ENCODE assay signal across 9 cellular contexts in the genomic region with DNA sequence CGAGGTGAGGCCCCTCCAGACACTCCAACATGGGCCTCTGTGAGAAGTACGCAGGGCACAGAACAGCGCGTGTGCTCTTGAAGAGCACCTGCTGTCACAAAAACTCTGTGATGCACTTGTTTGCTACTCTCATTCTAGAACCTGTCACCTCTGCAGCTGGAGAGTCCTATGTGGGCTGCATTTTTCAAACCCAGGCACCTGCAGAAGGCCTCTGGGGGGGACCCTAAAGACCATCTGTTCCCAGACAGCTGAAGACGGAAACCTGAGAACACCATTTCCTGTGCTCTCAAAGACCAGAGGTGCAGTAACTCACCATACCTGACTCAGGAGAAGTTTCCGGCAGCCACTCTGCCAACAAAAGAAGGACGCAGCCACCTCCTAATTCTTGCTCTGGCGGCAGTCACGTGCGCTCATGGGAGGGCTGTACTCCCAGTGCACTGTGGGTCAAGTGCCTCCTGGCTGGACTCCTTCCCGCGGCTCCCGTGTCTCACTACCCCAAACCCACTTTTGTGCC. TPM values are rescaled to one million over a fixed set of nuclear protein-coding genes. Genes with fewer than 3 reads are reported as not detected.
A peak's percentile ranks its signal among the peaks of the same experiment; 100 is the strongest.
DNase-seq lines count a peak whose midpoint lies in the region; ATAC-seq and TF ChIP-seq lines count a peak whose summit lies in the region.
"Had no signal": no experiment of that assay in that cellular context is flagged by ENCODE, and none has a peak within 500 bp of the region (broad histone marks: within the 10 kb centered on the region; RNA-seq: fewer than 3 reads in every experiment).

No MANE protein-coding gene starts in this region.

- H3K79me2 ChIP-seq in SU-DHL-6 (ENCODE audit: insufficient read depth, low read length) (peaks cover 99% of the 10 kb centered on the region), mammary epithelial cell (ENCODE audit: insufficient read depth, low read length) (peaks cover 96% of the 10 kb centered on the region)

- H3K27me3 ChIP-seq in SU-DHL-6 (ENCODE audit: low read length) (no peaks in the 10 kb centered on the region), tibial nerve (no peaks in the 10 kb centered on the region), mammary epithelial cell (ENCODE audit: insufficient read depth, low read length) (no peaks in the 10 kb centered on the region)
- H3K27me3 ChIP-seq: ovary had no signal

- peak overlapping the region; percentile 84 for H3K27ac Mint-ChIP-seq in activated naive CD8-positive, alpha-beta T cell treated with anti-CD3 and anti-CD28 coated beads, Interleukin-2, amount 10 ng/mL, durations not matched to agents 7 days and 5 days
- peak overlapping the region; percentile 99 for H3K27ac Mint-ChIP-seq in nephron progenitor cell

- 82 to 88% methylated on average over 13 of the region's 13 CpGs for WGBS in tibial nerve, 2 donors
- WGBS in mammary epithelial cell (ENCODE audit: low coverage, missing lambda C conversion rate) = 90% methylated on average over 13 of the region's 13 CpGs

- H3K4me2 ChIP-seq in SU-DHL-6 (ENCODE audit: low read depth, low read length, poor library complexity, severe bottlenecking) (peak overlapping the region; percentile 11), mammary epithelial cell (ENCODE audit: insufficient read depth, low read depth, low read length) (no peak overlapping the region)

- H3K4me3 ChIP-seq in SU-DHL-6 (ENCODE audit: insufficient read depth, low read length, poor library complexity, severe bottlenecking) (no peak overlapping the region), tibial nerve (no peak overlapping the region), mammary epithelial cell (replicated peaks in 1 of 3; ENCODE audit: insufficient read depth in 1 of 3, low read depth in 2 of 3, low read length in 3 of 3) (no peak overlapping the region)
- H3K4me3 ChIP-seq: ovary had no signal

- CTCF ChIA-PET in mammary epithelial cell (lab: Charles Lee; ENCODE audit: low non-redundant PET) = no interaction called here

- H3K36me3 Mint-ChIP-seq in activated naive CD8-positive, alpha-beta T cell treated with anti-CD3 and anti-CD28 coated beads, Interleukin-2, amount 10 ng/mL, durations not matched to agents 7 days and 5 days = peaks cover 15% of the 10 kb centered on the region
- H3K36me3 Mint-ChIP-seq in nephron progenitor cell (ENCODE audit: low read depth) = peaks cover 16% of the 10 kb centered on the region

- peaks cover 67% of the 10 kb centered on the region for H3K4me1 Mint-ChIP-seq in activated naive CD8-positive, alpha-beta T cell treated with anti-CD3 and anti-CD28 coated beads, Interleukin-2, amount 10 ng/mL, durations not matched to agents 7 days and 5 days
- H3K4me1 Mint-ChIP-seq in nephron progenitor cell = peaks cover 96% of the 10 kb centered on the region

- POLR2A ChIA-PET in activated naive CD8-positive, alpha-beta T cell treated with anti-CD3 and anti-CD28 coated beads, Interleukin-2, amount 10 ng/mL, durations not matched to agents 7 days and 5 days (lab: Charles Lee) = interaction anchor here (0.6 to 2.4 kb wide), 5 partner anchors 11 to 199 kb away, joined by 3 to 11 read pairs (median 4); a partner anchor contains a TSS

- intact Hi-C loops in mammary epithelial cell (cut with micrococcal nuclease) = no loop called here

- peaks cover 0 to 92% (median 74%) of the 10 kb centered on the region in 4 donors for H3K4me1 ChIP-seq in tibial nerve
- H3K4me1 ChIP-seq in mammary epithelial cell (ENCODE audit: insufficient read depth, low read length) = peaks cover 15% of the 10 kb centered on the region

- peaks cover 12% of the 10 kb centered on the region; the same call in 1 of the 2 replicates for H4K20me1 ChIP-seq in SU-DHL-6 (ENCODE audit: low read depth, low read length)
- H4K20me1 ChIP-seq in mammary epithelial cell (ENCODE audit: insufficient read depth, low read length) = no peaks in the 10 kb centered on the region

- TF ChIP-seq POLR2A in tibial nerve (IDR thresholded peaks at IDR 0.05) = no peak

- TF ChIP-seq CTCF in SU-DHL-6 (IDR thresholded peaks at IDR 0.05; ENCODE audit: insufficient read depth, low read length, poor library complexity, severe bottlenecking) (no peak), nephron progenitor cell (IDR thresholded peaks at IDR 0.05) (no peak), tibial nerve (IDR thresholded peaks at IDR 0.05) (no peak), mammary epithelial cell (conservative IDR thresholded peaks at IDR 0.05 in 1 of 2, IDR thresholded peaks at IDR 0.05 in 1 of 2; ENCODE audit: extremely low read depth in 1 of 2, insufficient read depth in 1 of 2, low read depth in 1 of 2, low read length in 2 of 2) (no peak)

- H2AFZ ChIP-seq in SU-DHL-6 (ENCODE audit: low read depth, low read length, severe bottlenecking) (no peak overlapping the region), mammary epithelial cell (ENCODE audit: low read depth, low read length) (no peak overlapping the region)

- H3K9ac ChIP-seq in SU-DHL-6 (ENCODE audit: low read length) (0 out of 2 replicates have a peak overlapping the region, but pooled peaks have one; percentile 8), mammary epithelial cell (ENCODE audit: insufficient read depth, low read length) (no peak overlapping the region)

- no peaks in the 10 kb centered on the region for H3K9me3 Mint-ChIP-seq in activated naive CD8-positive, alpha-beta T cell treated with anti-CD3 and anti-CD28 coated beads, Interleukin-2, amount 10 ng/mL, durations not matched to agents 7 days and 5 days
- no peaks in the 10 kb centered on the region for H3K9me3 Mint-ChIP-seq in nephron progenitor cell

- in situ Hi-C loops in mammary epithelial cell (cut with MboI; ENCODE audit: low sequenced_read_pairs in 2 of 2) = no loop called here

- H3F3A ChIP-seq in SU-DHL-6 (ENCODE audit: insufficient read depth) = peaks cover 15% of the 10 kb centered on the region; the same call in 1 of the 2 replicates

- no peaks in the 10 kb centered on the region for H3K27me3 Mint-ChIP-seq in activated naive CD8-positive, alpha-beta T cell treated with anti-CD3 and anti-CD28 coated beads, Interleukin-2, amount 10 ng/mL, durations not matched to agents 7 days and 5 days
- H3K27me3 Mint-ChIP-seq in nephron progenitor cell (ENCODE audit: low read depth, poor library complexity) = no peaks in the 10 kb centered on the region

- H3K27ac ChIP-seq in SU-DHL-6 (ENCODE audit: low read depth, low read length) = peak overlapping the region; percentile 67
- peak overlapping the region in 2 of 4 donors; percentile 85 to 92 for H3K27ac ChIP-seq in tibial nerve
- no peak overlapping the region for H3K27ac ChIP-seq in mammary epithelial cell (ENCODE audit: insufficient read depth, low read depth, low read length)
- H3K27ac ChIP-seq: ovary had no signal

- no peaks in the 10 kb centered on the region for H3K9me2 ChIP-seq in SU-DHL-6 (replicated peaks; ENCODE audit: insufficient read depth, low read length)

- BruUV-seq in mammary epithelial cell (replicated peaks; lab: Mats Ljungman, UMichigan) = no TSS peak

- peak; percentile 64 for ATAC-seq in activated naive CD8-positive, alpha-beta T cell treated with anti-CD3 and anti-CD28 coated beads, Interleukin-2, amount 10 ng/mL, durations not matched to agents 7 days and 5 days (ENCODE audit: low read depth)
- ATAC-seq in HG03045 (IDR thresholded peaks at IDR 0.05; ENCODE audit: unreplicated experiment) = no peak

- H3K36me3 ChIP-seq in SU-DHL-6 (ENCODE audit: low read length) (no peaks in the 10 kb centered on the region), tibial nerve (no peaks in the 10 kb centered on the region), mammary epithelial cell (ENCODE audit: insufficient read depth, low read length) (no peaks in the 10 kb centered on the region)
- H3K36me3 ChIP-seq: ovary had no signal

- peak overlapping the region; percentile 56 for H3K4me3 Mint-ChIP-seq in activated naive CD8-positive, alpha-beta T cell treated with anti-CD3 and anti-CD28 coated beads, Interleukin-2, amount 10 ng/mL, durations not matched to agents 7 days and 5 days
- peak overlapping the region; percentile 70 for H3K4me3 Mint-ChIP-seq in nephron progenitor cell

- dilution Hi-C loops in mammary epithelial cell (cut with HindIII; ENCODE audit: low sequenced_read_pairs) = no loop called here

- H3K9me3 ChIP-seq in SU-DHL-6 (ENCODE audit: insufficient read depth, low read length) = no peaks in the 10 kb centered on the region
- H3K9me3 ChIP-seq in tibial nerve = no peaks in the 10 kb centered on the region
- no peaks in the 10 kb centered on the region for H3K9me3 ChIP-seq in mammary epithelial cell (replicated peaks; ENCODE audit: insufficient read depth, low read length)
- H3K9me3 ChIP-seq: ovary had no signal

- no peak for TF ChIP-seq EP300 in tibial nerve (IDR thresholded peaks at IDR 0.05)

- DNase-seq in DMS53 treated with DMSO at 0.1 percent for 48 hours (lab: John Stamatoyannopoulos, UW; ENCODE audit: unreplicated experiment) (peak; percentile 64), nephron progenitor cell (no peak), tibial nerve (ENCODE audit: low spot score in 2 of 2) (no peak), GDM1 (lab: John Stamatoyannopoulos, UW) (no peak), mammary epithelial cell (no peak)
- DNase-seq in activated naive CD8-positive, alpha-beta T cell treated with anti-CD3 and anti-CD28 coated beads, Interleukin-2, amount 10 ng/mL, durations not matched to agents 7 days and 5 days = peak; percentile 57
- DNase-seq: ovary had no signal

RNA-seq across cellular contexts. Expression of a gene that starts 28.1 kb away (rescaled TPM):
- total RNA-seq in activated naive CD8-positive, alpha-beta T cell treated with anti-CD3 and anti-CD28 coated beads, Interleukin-2, amount 10 ng/mL, durations not matched to agents 7 days and 5 days = 100 to 1,000 TPM; 104 to 108 TPM
- total RNA-seq in tibial nerve (100 to 1,000 TPM in 2 of 4 donors, 10 to 100 TPM in 2; 75.4 to 129 (median 95.6) TPM), mammary epithelial cell (10 to 100 TPM; 41.0 to 73.9 TPM)
- polyA plus RNA-seq in mammary epithelial cell = 62.7 TPM
- polyA minus RNA-seq in mammary epithelial cell = 116 TPM

RNA-seq across cellular contexts. Expression of a gene that starts 35.8 kb away (rescaled TPM):
- 10 to 100 TPM; 25.0 to 28.8 TPM for total RNA-seq in activated naive CD8-positive, alpha-beta T cell treated with anti-CD3 and anti-CD28 coated beads, Interleukin-2, amount 10 ng/mL, durations not matched to agents 7 days and 5 days
- total RNA-seq in tibial nerve (10 to 100 TPM; 67.5 to 95.0 (median 77.4) TPM), mammary epithelial cell (10 to 100 TPM in 1 of 2 donors, 1 to 10 TPM in 1; 9.0 to 15.0 TPM)
- 8.8 TPM for polyA plus RNA-seq in mammary epithelial cell
- polyA minus RNA-seq in mammary epithelial cell = 1.7 TPM

RNA-seq across cellular contexts. Expression of a gene that starts 45.2 kb away (rescaled TPM):
- 10 to 100 TPM; 15.6 to 17.5 TPM for total RNA-seq in activated naive CD8-positive, alpha-beta T cell treated with anti-CD3 and anti-CD28 coated beads, Interleukin-2, amount 10 ng/mL, durations not matched to agents 7 days and 5 days
- 10 to 100 TPM in 3 of 4 donors, 1 to 10 TPM in 1; 8.3 to 16.7 (median 13.9) TPM for total RNA-seq in tibial nerve
- total RNA-seq in mammary epithelial cell = 1 to 10 TPM; 3.4 to 7.3 TPM
- polyA plus RNA-seq in mammary epithelial cell = 1.2 TPM
- polyA minus RNA-seq in mammary epithelial cell = 1.4 TPM

RNA-seq across cellular contexts. Expression of a gene that starts 46.3 kb away (rescaled TPM):
- total RNA-seq in activated naive CD8-positive, alpha-beta T cell treated with anti-CD3 and anti-CD28 coated beads, Interleukin-2, amount 10 ng/mL, durations not matched to agents 7 days and 5 days = 100 to 1,000 TPM; 187 to 193 TPM
- total RNA-seq in tibial nerve (100 to 1,000 TPM; 184 to 350 (median 216) TPM), mammary epithelial cell (100 to 1,000 TPM; 223 to 257 TPM)
- polyA plus RNA-seq in mammary epithelial cell = 522 TPM
- polyA minus RNA-seq in mammary epithelial cell = 25.0 TPM

Comparison
In these comparisons a context has a peak if more than half of its experiments do, and no peak if none do; other contexts are left out.
1. DNase-seq: peak in DMS53 treated with DMSO at 0.1 percent for 48 hours (single experiment) and activated naive CD8-positive, alpha-beta T cell treated with anti-CD3 and anti-CD28 coated beads, Interleukin-2, amount 10 ng/mL, durations not matched to agents 7 days and 5 days (single experiment); none in nephron progenitor cell (single experiment), tibial nerve (0 of 2), GDM1 (single experiment) and mammary epithelial cell (single experiment).